Comparison of ENCODE assay signal across 13 cellular contexts in the genomic region with DNA sequence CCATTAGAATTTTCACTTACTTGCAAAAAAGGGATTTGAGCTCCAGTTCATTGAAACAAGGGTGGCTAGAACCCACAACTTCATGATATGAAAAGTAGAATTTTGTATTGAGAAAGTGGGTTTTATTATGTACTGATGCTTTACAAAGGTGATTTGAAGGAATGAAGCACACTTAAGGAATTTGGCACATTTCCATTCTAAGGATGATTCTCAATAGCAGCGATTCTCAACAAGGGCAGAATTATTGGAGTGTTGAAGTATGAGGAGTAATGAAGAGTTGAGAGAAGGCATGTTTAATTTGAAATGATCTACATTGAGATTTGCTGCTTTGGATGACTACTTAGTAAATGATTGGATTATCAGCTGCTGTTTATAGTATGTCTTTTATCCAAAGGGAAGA.
"Had no signal": no experiment of that assay in that cellular context is flagged by ENCODE, and none has a peak within 500 bp of the region (broad histone marks: within the 10 kb centered on the region; RNA-seq: fewer than 3 reads in every experiment).

No MANE protein-coding gene starts in this region.

- H3K27me3 ChIP-seq: esophagus squamous epithelium, heart left ventricle, ovary had no signal

- ATAC-seq: heart left ventricle had no signal

- FAIRE-seq: TTC549, urothelium cell line had no signal

- DNase-seq: activated CD4-positive, alpha-beta T cell treated with anti-CD3 and anti-CD28 coated beads, Interleukin-2, amount 50 U/mL, for 1 hour; activated naive CD4-positive, alpha-beta T cell treated with anti-CD3 and anti-CD28 coated beads, Interleukin-2, amount 10 ng/mL, durations not matched to agents 7 days and 5 days; endodermal cell; esophagus squamous epithelium; foreskin fibroblast; heart left ventricle; islet precursor cell; ovary; stimulated activated CD4-positive, alpha-beta T cell treated with anti-CD3 and anti-CD28 coated beads, Interleukin-4, amount 100 ng/mL, for 1 hour; stimulated activated CD8-positive, alpha-beta memory T cell treated with anti-CD3 and anti-CD28 coated beads, Interleukin-4, amount 100 ng/mL, for 48 hours; T-helper 2 cell had no signal

- H3K27ac ChIP-seq: esophagus squamous epithelium, ovary had no signal

- H3K4me1 ChIP-seq: esophagus squamous epithelium had no signal

- H3K9me3 ChIP-seq: esophagus squamous epithelium, heart left ventricle, ovary had no signal

- H3K4me3 ChIP-seq: esophagus squamous epithelium, heart left ventricle, ovary had no signal

- H3K36me3 ChIP-seq: ovary had no signal
